Comparison of ENCODE assay signal across 8 cellular contexts in the genomic region with DNA sequence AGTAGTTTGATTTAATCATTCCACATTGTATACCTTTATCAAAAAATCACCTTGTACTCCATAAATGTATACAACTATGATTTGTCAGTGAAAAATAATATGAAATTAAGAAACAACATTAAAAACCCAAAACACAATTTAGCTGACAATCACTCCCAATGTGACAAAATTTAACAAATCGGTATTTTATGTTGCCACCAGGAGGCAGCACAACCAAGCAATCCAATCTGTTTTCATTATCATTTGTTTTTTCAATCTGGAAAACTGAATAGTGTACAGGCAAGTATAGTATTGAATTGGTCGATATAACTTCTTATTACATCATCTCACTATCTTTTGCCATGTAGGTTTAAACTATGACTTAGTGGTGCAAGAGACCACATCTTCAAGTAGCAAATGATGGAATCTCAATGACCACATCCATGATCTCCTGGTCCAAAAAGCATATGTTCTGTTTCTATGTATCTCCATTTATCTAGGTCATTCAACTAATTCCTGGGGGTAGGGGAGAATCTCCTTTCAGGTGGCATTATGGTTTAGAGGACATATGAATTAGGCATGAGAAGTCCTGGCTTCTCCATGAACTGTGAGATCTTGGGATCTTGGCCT.
A peak's percentile ranks its signal among the peaks of the same experiment; 100 is the strongest.
DNase-seq lines count a peak whose midpoint lies in the region; ATAC-seq and TF ChIP-seq lines count a peak whose summit lies in the region.

No MANE protein-coding gene starts in this region.

- POLR2A ChIA-PET in T-cell (lab: Charles Lee), result no interaction called here

- H3K27ac ChIP-seq in KMS-11, result no peak overlapping the region
- H3K27ac ChIP-seq in mesendoderm (ENCODE audit: low read depth, low read length), result no peak overlapping the region

- H3K9ac ChIP-seq in KMS-11, result no peak overlapping the region
- no peak overlapping the region for H3K9ac ChIP-seq in mesendoderm (ENCODE audit: low read length)

- no peak overlapping the region for H2BK15ac ChIP-seq in mesendoderm (replicated peaks; ENCODE audit: low read depth)

- H3K9me3 Mint-ChIP-seq in brain (peaks cover 0 to 9% (median 2%) of the 10 kb centered on the region in 5 experiments), T-cell (no peaks in the 10 kb centered on the region)

- H3K23ac ChIP-seq in mesendoderm (ENCODE audit: low read length), result no peak overlapping the region

- H3K56ac ChIP-seq in mesendoderm (ENCODE audit: low read length), result no peak overlapping the region

- H3K27me3 ChIP-seq in KMS-11 (ENCODE audit: insufficient read depth, low read depth) (no peaks in the 10 kb centered on the region), mesendoderm (ENCODE audit: insufficient read depth, low read length, poor library complexity) (no peaks in the 10 kb centered on the region)

- no peak overlapping the region for H2BK120ac ChIP-seq in mesendoderm (ENCODE audit: low read depth, low read length)

- H4K5ac ChIP-seq in mesendoderm (ENCODE audit: low read length), result no peak overlapping the region

- no peak overlapping the region for H3K4me2 ChIP-seq in KMS-11
- H3K4me2 ChIP-seq in mesendoderm (ENCODE audit: low read length), result no peak overlapping the region

- no peaks in the 10 kb centered on the region for H3K79me2 ChIP-seq in KMS-11 (ENCODE audit: insufficient read depth, low read depth)
- H3K79me2 ChIP-seq in mesendoderm (ENCODE audit: control insufficient read depth, insufficient read depth, low read length), result no peaks in the 10 kb centered on the region

- no peak overlapping the region for H4K8ac ChIP-seq in mesendoderm (ENCODE audit: low read depth, low read length)

- H2AK5ac ChIP-seq in mesendoderm (ENCODE audit: low read length), result no peak overlapping the region

- no peak overlapping the region for H3K27ac Mint-ChIP-seq in brain
- H3K27ac Mint-ChIP-seq in T-cell, result no peak overlapping the region

- H3K27me3 Mint-ChIP-seq in brain (no peaks in the 10 kb centered on the region), T-cell (no peaks in the 10 kb centered on the region)

- H3K4me3 Mint-ChIP-seq in brain (no peak overlapping the region), T-cell (no peak overlapping the region)

- H3K36me3 ChIP-seq in KMS-11 (ENCODE audit: insufficient read depth) (no peaks in the 10 kb centered on the region), mesendoderm (ENCODE audit: control insufficient read depth, insufficient read depth, low read length) (no peaks in the 10 kb centered on the region)

- H3K79me1 ChIP-seq in mesendoderm (ENCODE audit: low read length), result no peaks in the 10 kb centered on the region

- H2BK5ac ChIP-seq in mesendoderm (ENCODE audit: low read length), result no peak overlapping the region

- CTCF ChIA-PET in T-cell (lab: Charles Lee), result no interaction called here

- no peak overlapping the region for H3K18ac ChIP-seq in mesendoderm (ENCODE audit: low read length)

- H4K20me1 ChIP-seq in KMS-11 (ENCODE audit: insufficient read depth), result no peaks in the 10 kb centered on the region

- ATAC-seq in GM21515 (IDR thresholded peaks at IDR 0.05; ENCODE audit: unreplicated experiment) (no peak), T-cell (replicated peaks in 1 of 4) (no peak)

- no peak overlapping the region for H2AFZ ChIP-seq in KMS-11 (ENCODE audit: low read depth)

- no CpG with 5 or more reads among the region's 2 CpGs for whole genome bisulfite sequencing in mesendoderm (ENCODE audit: extremely low coverage, insufficient coverage, low lambda C conversion rate)

- TF ChIP-seq CTCF in GM10266 (IDR thresholded peaks at IDR 0.05; ENCODE audit: control insufficient read depth, insufficient read depth, low read depth, missing control alignments) (peak; percentile 69), KMS-11 (conservative IDR thresholded peaks at IDR 0.05; ENCODE audit: low read depth, low read length) (peak; percentile 91), brain (conservative IDR thresholded peaks at IDR 0.05) (peak; percentile 50 to 73)

- H3K4me1 ChIP-seq in KMS-11 (ENCODE audit: low read depth, poor library complexity, severe bottlenecking), result no peaks in the 10 kb centered on the region
- H3K4me1 ChIP-seq in mesendoderm (ENCODE audit: control insufficient read depth, low read depth, low read length), result no peaks in the 10 kb centered on the region

- H3K36me3 Mint-ChIP-seq in brain (no peaks in the 10 kb centered on the region), T-cell (no peaks in the 10 kb centered on the region)

- no peak overlapping the region for H3K4ac ChIP-seq in mesendoderm (ENCODE audit: low read depth, low read length)

- DNase-seq in AG08395 (ENCODE audit: low spot score) (peak; percentile 32), GM10266 (ENCODE audit: extremely low spot score) (peak; percentile 23), mesendoderm (peak; percentile 16), T-cell (no peak), NCI-H526 treated with DMSO at 0.1 percent for 48 hours (lab: John Stamatoyannopoulos, UW) (no peak)

- H3K4me1 Mint-ChIP-seq in brain (peaks cover 6% of the 10 kb centered on the region), T-cell (no peaks in the 10 kb centered on the region)

- H3K4me3 ChIP-seq in KMS-11 (IDR thresholded peaks at IDR 0.05; ENCODE audit: insufficient read depth, low read depth, low read length), result no peak overlapping the region
- H3K4me3 ChIP-seq in mesendoderm (ENCODE audit: low read length), result no peak overlapping the region

Comparison
In these comparisons a context has a peak if more than half of its experiments do, and no peak if none do; other contexts are left out.
1. DNase-seq: peak in AG08395 (single experiment), GM10266 (single experiment) and mesendoderm (single experiment); none in T-cell (0 of 34) and NCI-H526 treated with DMSO at 0.1 percent for 48 hours (single experiment).
2. Peak in every context shown above with its lines, with median percentiles within 50 percentile points of each other: CTCF ChIP-seq.